Comparison of ENCODE assay signal across 8 cellular contexts in the genomic region with DNA sequence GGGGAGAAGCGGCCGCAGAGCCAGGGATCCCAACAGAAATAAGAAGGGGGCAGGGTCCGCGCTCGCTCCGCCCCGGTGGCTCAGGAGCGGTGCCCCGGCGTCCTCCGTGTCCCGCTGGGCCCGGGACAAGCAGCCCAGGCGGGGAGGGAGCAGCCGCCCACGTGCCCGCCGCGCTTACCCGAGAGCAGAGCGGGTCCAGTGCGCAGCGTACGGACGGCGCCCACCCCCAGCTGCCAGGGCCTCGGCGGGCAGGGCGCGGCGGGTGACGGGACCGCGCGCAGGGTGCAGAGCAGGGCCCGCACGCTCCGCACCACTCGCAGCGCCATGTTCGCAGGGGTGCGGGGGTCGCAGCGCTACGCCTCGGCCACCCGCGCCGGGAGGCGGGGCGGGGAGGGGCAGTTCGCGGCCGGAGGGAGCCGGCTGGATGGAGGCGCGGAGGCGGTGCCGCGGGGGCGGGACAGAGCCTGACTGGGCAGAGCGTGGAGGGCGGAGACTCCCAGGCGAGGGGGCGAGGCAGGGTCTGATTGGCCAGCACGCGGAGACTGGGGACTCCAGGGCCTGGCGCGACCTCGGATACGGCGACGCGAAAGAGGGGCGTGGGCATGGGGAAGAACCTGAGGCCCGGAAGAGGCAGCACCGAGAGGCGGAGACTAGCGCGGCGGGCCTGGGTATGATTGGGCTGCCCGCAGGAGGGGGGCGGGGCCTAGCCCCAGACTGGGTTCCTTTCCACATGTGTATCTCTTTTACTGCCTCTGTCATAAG. TPM values are rescaled to one million over a fixed set of nuclear protein-coding genes. Genes with fewer than 3 reads are reported as not detected.
DNase-seq lines count a peak whose midpoint lies in the region; ATAC-seq and TF ChIP-seq lines count a peak whose summit lies in the region.

A gene (minus strand): TSS at position 443 of the 762 bp plus-strand sequence. CDS start 117 bp downstream, at position 326.

- ATAC-seq in GM21619 (IDR thresholded peaks at IDR 0.05; ENCODE audit: unreplicated experiment) = peak; percentile 97
- ATAC-seq in activated T-cell treated with anti-CD3 and anti-CD28 coated beads, Interleukin-2, amount 50 U/mL, for 4 hours = peak; percentile 98

- H3K9me3 Mint-ChIP-seq in activated T-cell treated with anti-CD3 and anti-CD28 coated beads, Interleukin-2, amount 50 U/mL, for 4 hours = no peaks in the 10 kb centered on the region

- peaks cover 29% of the 10 kb centered on the region for H3K4me1 ChIP-seq in PC-9 (replicated peaks; ENCODE audit: insufficient read depth)
- peaks cover 0 to 4% of the 10 kb centered on the region in 2 donors for H3K4me1 ChIP-seq in esophagus (ENCODE audit: control insufficient read depth in 2 of 2, insufficient read depth in 2 of 2, low read length in 1 of 2)
- peaks cover 7% of the 10 kb centered on the region for H3K4me1 ChIP-seq in mucosa of stomach (ENCODE audit: control insufficient read depth, insufficient read depth, low read length)

- WGBS in esophagus, 2 donors = 5 to 6% methylated on average over 53 to 79 of the region's 83 CpGs

- DNase-seq in DMS114 treated with DMSO at 0.1 percent for 48 hours (lab: John Stamatoyannopoulos, UW; ENCODE audit: unreplicated experiment) = peak; percentile 96
- peak; percentile 96 for DNase-seq in Jurkat, Clone E6-1 (ENCODE audit: low read depth, low spot score)
- DNase-seq in PC-9 = peak; percentile 94 to 99
- peak; percentile 96 for DNase-seq in activated T-cell treated with anti-CD3 and anti-CD28 coated beads, Interleukin-2, amount 50 U/mL, for 4 hours
- peak; percentile 95 for DNase-seq in stimulated activated CD8-positive, alpha-beta memory T cell treated with anti-CD3 and anti-CD28 coated beads, Interleukin-7, amount 100 ng/mL, for 1 hour (ENCODE audit: low read depth in 2 of 2)

- no TSS peak for BruUV-seq in PC-9 (replicated peaks; lab: Mats Ljungman, UMichigan)

- H3K36me3 Mint-ChIP-seq in activated T-cell treated with anti-CD3 and anti-CD28 coated beads, Interleukin-2, amount 50 U/mL, for 4 hours (ENCODE audit: insufficient read depth) = no peaks in the 10 kb centered on the region

- H3K36me3 ChIP-seq in PC-9 (ENCODE audit: low read depth) (0 out of 2 replicates have a peak, but pooled peaks cover under 1% of the 10 kb centered on the region), esophagus (ENCODE audit: control insufficient read depth in 2 of 2, insufficient read depth in 2 of 2, low read length in 1 of 2) (no peaks in the 10 kb centered on the region), mucosa of stomach (ENCODE audit: control insufficient read depth, insufficient read depth, low read length) (no peaks in the 10 kb centered on the region)

- POLR2A ChIA-PET in PC-9 (lab: Charles Lee; ENCODE audit: unreplicated experiment) = no interaction called here

- H3K27me3 ChIP-seq in PC-9 (ENCODE audit: insufficient read depth, low read depth) (no peaks in the 10 kb centered on the region), esophagus (ENCODE audit: control insufficient read depth in 1 of 2, insufficient read depth in 2 of 2, low read length in 2 of 2) (no peaks in the 10 kb centered on the region), mucosa of stomach (ENCODE audit: control insufficient read depth, insufficient read depth, low read length) (no peaks in the 10 kb centered on the region)

- peaks cover 43% of the 10 kb centered on the region for H3K79me2 ChIP-seq in PC-9 (ENCODE audit: low read depth)

- H3K27ac ChIP-seq in PC-9 (peak within 1 kb of the TSS; percentile 77), esophagus (ENCODE audit: low read depth in 2 of 2, low read length in 1 of 2) (peak within 1 kb of the TSS; percentile 76 to 78)

- H3F3A ChIP-seq in PC-9 (ENCODE audit: insufficient read depth, low read depth) = peaks cover 13% of the 10 kb centered on the region

- H3K9me2 ChIP-seq in PC-9 (ENCODE audit: insufficient read depth) = no peaks in the 10 kb centered on the region

- CTCF ChIA-PET in PC-9 (lab: Charles Lee) = interaction anchor here (0.6 kb wide), 1 partner anchor 60 kb away, joined by 4 read pairs; a partner anchor contains a TSS

- H3K9ac ChIP-seq in mucosa of stomach (ENCODE audit: low read length) = peak within 1 kb of the TSS; percentile 49

- no peaks in the 10 kb centered on the region for H3K27me3 Mint-ChIP-seq in activated T-cell treated with anti-CD3 and anti-CD28 coated beads, Interleukin-2, amount 50 U/mL, for 4 hours (ENCODE audit: low read depth)

- H3K4me2 ChIP-seq in PC-9 = peak within 1 kb of the TSS; percentile 82

- H3K4me3 Mint-ChIP-seq in activated T-cell treated with anti-CD3 and anti-CD28 coated beads, Interleukin-2, amount 50 U/mL, for 4 hours = peak within 1 kb of the TSS; percentile 83

- no peaks in the 10 kb centered on the region for H4K20me1 ChIP-seq in PC-9 (ENCODE audit: insufficient read depth)

- no peaks in the 10 kb centered on the region; the same call in 1 of the 2 replicates for H3K9me3 ChIP-seq in PC-9 (ENCODE audit: insufficient read depth, low read depth)
- no peaks in the 10 kb centered on the region for H3K9me3 ChIP-seq in esophagus (ENCODE audit: control insufficient read depth in 2 of 2, insufficient read depth in 1 of 2, low read depth in 1 of 2, low read length in 1 of 2)
- H3K9me3 ChIP-seq in mucosa of stomach (ENCODE audit: control insufficient read depth, low read length) = no peaks in the 10 kb centered on the region

- peak within 1 kb of the TSS; percentile 88 for H2AFZ ChIP-seq in PC-9

- H3K4me1 Mint-ChIP-seq in activated T-cell treated with anti-CD3 and anti-CD28 coated beads, Interleukin-2, amount 50 U/mL, for 4 hours (ENCODE audit: low read depth) = peaks cover 11% of the 10 kb centered on the region

- intact Hi-C loops in PC-9 (cut with micrococcal nuclease; ENCODE audit: unreplicated experiment) = loop anchor here (1.0 kb wide), 1 partner anchor 48 kb away; no protein-coding TSS in a partner anchor

- TF ChIP-seq CTCF in PC-9 (conservative IDR thresholded peaks at IDR 0.05) = no peak

- H3K4me3 ChIP-seq in Jurkat, Clone E6-1 (ENCODE audit: low read length) = peak within 1 kb of the TSS; percentile 75
- H3K4me3 ChIP-seq in PC-9 = peak within 1 kb of the TSS; percentile 98
- peak within 1 kb of the TSS; percentile 72 to 87 for H3K4me3 ChIP-seq in esophagus (ENCODE audit: low read depth in 1 of 2, low read length in 2 of 2)
- peak within 1 kb of the TSS; percentile 71 for H3K4me3 ChIP-seq in mucosa of stomach (ENCODE audit: low read length)

RNA-seq across cellular contexts. Expression of the gene that starts here (rescaled TPM):
- 75.5 TPM for polyA plus RNA-seq in Jurkat, Clone E6-1 (2012; ENCODE audit: insufficient read depth, insufficient read length)
- total RNA-seq in PC-9 (2021) = 51.7 and 71.1 TPM in 2 replicates
- total RNA-seq in activated T-cell treated with anti-CD3 and anti-CD28 coated beads, Interleukin-2, amount 50 U/mL, for 4 hours = 10 to 100 TPM; 16.5 to 23.1 (median 17.5) TPM
- 10 to 100 TPM; 14.8 to 19.9 TPM for polyA plus RNA-seq in esophagus

Comparison
In these comparisons a context has a peak if more than half of its experiments do, and no peak if none do; other contexts are left out.
1. Peak in every context shown above with its lines: DNase-seq, ATAC-seq, H3K4me3 ChIP-seq and H3K27ac ChIP-seq.